ENCODE assay signal across 8 cellular contexts in genomic region chr1:180252638-180253536, GRCh38. TPM values are rescaled to one million over a fixed set of nuclear protein-coding genes. Genes with fewer than 3 reads are reported as not detected.
DNase-seq lines count a peak whose midpoint lies in the region; ATAC-seq and TF ChIP-seq lines count a peak whose summit lies in the region.

No MANE protein-coding gene starts in this region.

- H3K4me3 Mint-ChIP-seq in activated T-cell treated with anti-CD3 and anti-CD28 coated beads, Interleukin-2, amount 50 U/mL, for 72 hours, result no peak overlapping the region

- TF ChIP-seq CTCF in foreskin fibroblast (IDR thresholded peaks at IDR 0.05; ENCODE audit: low read depth, low read length), result peak; percentile 80

- peak; percentile 61 for ATAC-seq in GM19035 (IDR thresholded peaks at IDR 0.05; ENCODE audit: unreplicated experiment)
- ATAC-seq in activated T-cell treated with anti-CD3 and anti-CD28 coated beads, Interleukin-2, amount 50 U/mL, for 72 hours (replicated peaks in 1 of 2), result peak; percentile 58 to 73

- H3K36me3 Mint-ChIP-seq in activated T-cell treated with anti-CD3 and anti-CD28 coated beads, Interleukin-2, amount 50 U/mL, for 72 hours (ENCODE audit: insufficient read depth in 2 of 2), result no peaks in the 10 kb centered on the region

- H3K27ac Mint-ChIP-seq in activated T-cell treated with anti-CD3 and anti-CD28 coated beads, Interleukin-2, amount 50 U/mL, for 72 hours, result no peak overlapping the region

- in situ Hi-C loops in G401 (cut with HindIII; ENCODE audit: low sequenced_read_pairs), result no loop called here

- no peaks in the 10 kb centered on the region for H3K9me3 Mint-ChIP-seq in activated T-cell treated with anti-CD3 and anti-CD28 coated beads, Interleukin-2, amount 50 U/mL, for 72 hours

- peaks cover 45% of the 10 kb centered on the region for H3K27me3 Mint-ChIP-seq in activated T-cell treated with anti-CD3 and anti-CD28 coated beads, Interleukin-2, amount 50 U/mL, for 72 hours (ENCODE audit: low read depth)

- peak; percentile 81 for DNase-seq in AG20443 (ENCODE audit: low spot score)
- peak; percentile 62 for DNase-seq in HT1080 (ENCODE audit: low read depth)
- peak; percentile 45 for DNase-seq in RPMI7951 (ENCODE audit: low read depth)
- peak; percentile 80 for DNase-seq in activated T-cell treated with anti-CD3 and anti-CD28 coated beads, Interleukin-2, amount 50 U/mL, for 72 hours
- DNase-seq in foreskin fibroblast, result peak in 1 of 2 donors; percentile 71
- peak; percentile 92 for DNase-seq in posterior vena cava (ENCODE audit: low spot score)
- DNase-seq in G401 (ENCODE audit: low spot score), result no peak

- H3K4me3 ChIP-seq in foreskin fibroblast (ENCODE audit: low read depth in 1 of 2, low read length in 2 of 2), result no peak overlapping the region

- H3K4me1 Mint-ChIP-seq in activated T-cell treated with anti-CD3 and anti-CD28 coated beads, Interleukin-2, amount 50 U/mL, for 72 hours (ENCODE audit: low read depth), result no peaks in the 10 kb centered on the region

- intact Hi-C loops in posterior vena cava (cut with DNase I), result loop anchor here (5.0 kb wide), 1 partner anchor 224 kb away; no protein-coding TSS in a partner anchor

RNA-seq across cellular contexts. Expression of gene LHX4, which starts 22.8 kb away (rescaled TPM):
- total RNA-seq in HT1080 (2014; rRNA removed; shearing (Covaris generic)), result 0.72 and 1.6 TPM in 2 replicates
- 0.15 and 0.41 TPM in 2 replicates for polyA plus RNA-seq in HT1080 (2015; cell fraction: cytosol; rRNA removed)
- 0.22 and 0.39 TPM in 2 replicates for polyA plus RNA-seq in HT1080 (2015; cell fraction: nucleus; rRNA removed)
- 0.12 and 0.20 TPM in 2 replicates for total RNA-seq in RPMI7951 (2014; rRNA removed; shearing (Covaris generic))
- total RNA-seq in activated T-cell treated with anti-CD3 and anti-CD28 coated beads, Interleukin-2, amount 50 U/mL, for 72 hours, result not detected
- not detected for total RNA-seq in posterior vena cava
- not detected in 2 replicates for total RNA-seq in G401 (2014; rRNA removed; shearing (Covaris generic))
